ENCODE assay signal across 23 cellular contexts in genomic region chr12:90124914-90125313, GRCh38.
"Had no signal": no experiment of that assay in that cellular context is flagged by ENCODE, and none has a peak within 500 bp of the region (broad histone marks: within the 10 kb centered on the region; RNA-seq: fewer than 3 reads in every experiment).

No MANE protein-coding gene starts in this region.

- H3K36me3 ChIP-seq: adrenal gland, ascending aorta, brain microvascular endothelial cell, left lung, transverse colon had no signal

- ATAC-seq: activated T-cell treated with anti-CD3 and anti-CD28 coated beads, Interleukin-2, amount 50 U/mL, for 4 hours; left lung; naive thymus-derived CD4-positive, alpha-beta T cell; sciatic nerve; stimulated activated naive B cell treated with anti-CD40 and anti-IgM and Interleukin-4, amounts not matched to agents 10 μg/mL and 1 μg/mL and 100 μg/mL, for 72 hours had no signal

- H3K4me3 ChIP-seq: adrenal gland, ascending aorta, left lung, lung, smooth muscle cell, transverse colon had no signal

- H3K27ac ChIP-seq: adrenal gland, ascending aorta, brain microvascular endothelial cell, left lung, transverse colon had no signal

- H3K9me3 ChIP-seq: adrenal gland had no signal

- H3K27me3 ChIP-seq: adrenal gland, ascending aorta, brain microvascular endothelial cell, left lung, transverse colon had no signal

- H3K4me2 ChIP-seq: smooth muscle cell had no signal

- H3K4me1 ChIP-seq: adrenal gland, ascending aorta, left lung had no signal

- DNase-seq: activated CD4-positive, alpha-beta T cell treated with anti-CD3 and anti-CD28 coated beads for 4 hours; activated CD4-positive, alpha-beta T cell treated with anti-CD3 and anti-CD28 coated beads, Interleukin-2, amount 50 U/mL, for 48 hours; activated CD4-positive, CD25-positive, alpha-beta regulatory T cell; activated CD8-positive, alpha-beta memory T cell treated with anti-CD3 and anti-CD28 coated beads, Interleukin-2, amount 50 U/mL, for 48 hours; activated naive CD4-positive, alpha-beta T cell; activated T-cell treated with anti-CD3 and anti-CD28 coated beads, Interleukin-2, amount 50 U/mL, for 4 hours; adrenal gland; brain microvascular endothelial cell; effector CD4-positive, alpha-beta T cell; foreskin melanocyte; left lung; naive thymus-derived CD4-positive, alpha-beta T cell; occipital lobe; posterior cingulate gyrus; stimulated activated CD4-positive, alpha-beta T cell treated with anti-CD3 and anti-CD28 coated beads, Interleukin-2, amount 100 ng/mL, for 48 hours; stimulated activated CD8-positive, alpha-beta memory T cell treated with anti-CD3 and anti-CD28 coated beads, Interleukin-4, amount 100 ng/mL, for 48 hours; stimulated activated naive B cell treated with anti-CD40 and anti-IgM and Interleukin-4, amounts not matched to agents 10 μg/mL and 1 μg/mL and 100 μg/mL, for 72 hours; transverse colon had no signal

- FAIRE-seq: urothelium cell line had no signal
